1 cellular context compared by ENCODE assay signal in the genomic region with DNA sequence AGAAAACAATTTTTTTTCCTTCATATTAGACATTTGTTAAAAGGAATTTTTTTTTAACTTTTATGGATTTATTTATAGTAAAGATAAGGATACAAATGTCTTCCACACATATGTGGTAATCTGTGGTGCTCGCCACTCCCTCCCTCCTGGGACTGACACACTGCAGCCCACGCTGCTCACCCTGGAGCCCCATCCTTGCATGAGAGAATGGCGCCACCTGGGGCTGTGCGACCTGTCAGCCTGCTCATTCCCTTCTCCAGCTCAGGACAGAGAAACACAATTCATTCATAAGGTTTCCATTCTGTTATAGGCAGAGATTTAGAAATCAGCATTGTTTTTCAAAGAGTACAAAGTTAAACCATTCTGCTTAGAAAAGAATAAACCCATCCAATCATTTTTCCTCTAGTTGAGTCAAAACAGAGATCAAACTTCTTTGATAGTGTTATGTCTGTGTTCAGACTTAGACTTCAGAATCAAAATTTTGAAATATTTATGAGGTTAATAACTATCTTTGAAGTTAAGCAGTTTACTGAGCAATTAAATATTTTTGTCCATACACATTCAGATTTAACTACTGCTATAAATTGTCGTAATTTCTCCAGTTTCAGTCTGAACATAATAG.
A peak's percentile ranks its signal among the peaks of the same experiment; 100 is the strongest.
TF ChIP-seq lines count a peak whose summit lies in the region.

No MANE protein-coding gene starts in this region.

TF ChIP-seq in HepG2, 621 proteins besides CTCF, POLR2A, EP300 and RAD21 (continued from another document and continues in another):
- TF ChIP-seq, protein P1, sequence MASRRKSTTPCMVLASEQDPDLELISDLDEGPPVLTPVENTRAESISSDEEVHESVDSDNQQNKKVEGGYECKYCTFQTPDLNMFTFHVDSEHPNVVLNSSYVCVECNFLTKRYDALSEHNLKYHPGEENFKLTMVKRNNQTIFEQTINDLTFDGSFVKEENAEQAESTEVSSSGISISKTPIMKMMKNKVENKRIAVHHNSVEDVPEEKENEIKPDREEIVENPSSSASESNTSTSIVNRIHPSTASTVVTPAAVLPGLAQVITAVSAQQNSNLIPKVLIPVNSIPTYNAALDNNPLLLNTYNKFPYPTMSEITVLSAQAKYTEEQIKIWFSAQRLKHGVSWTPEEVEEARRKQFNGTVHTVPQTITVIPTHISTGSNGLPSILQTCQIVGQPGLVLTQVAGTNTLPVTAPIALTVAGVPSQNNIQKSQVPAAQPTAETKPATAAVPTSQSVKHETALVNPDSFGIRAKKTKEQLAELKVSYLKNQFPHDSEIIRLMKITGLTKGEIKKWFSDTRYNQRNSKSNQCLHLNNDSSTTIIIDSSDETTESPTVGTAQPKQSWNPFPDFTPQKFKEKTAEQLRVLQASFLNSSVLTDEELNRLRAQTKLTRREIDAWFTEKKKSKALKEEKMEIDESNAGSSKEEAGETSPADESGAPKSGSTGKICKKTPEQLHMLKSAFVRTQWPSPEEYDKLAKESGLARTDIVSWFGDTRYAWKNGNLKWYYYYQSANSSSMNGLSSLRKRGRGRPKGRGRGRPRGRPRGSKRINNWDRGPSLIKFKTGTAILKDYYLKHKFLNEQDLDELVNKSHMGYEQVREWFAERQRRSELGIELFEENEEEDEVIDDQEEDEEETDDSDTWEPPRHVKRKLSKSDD (CRISPR knock-in tag; IDR thresholded peaks at IDR 0.05; ENCODE audit: low read depth), result no peak
- TF ChIP-seq ZSCAN5A (CRISPR knock-in tag; IDR thresholded peaks at IDR 0.05; ENCODE audit: borderline replicate concordance), result no peak
- no peak for TF ChIP-seq ELF4 (CRISPR knock-in tag; IDR thresholded peaks at IDR 0.05; ENCODE audit: borderline replicate concordance)
- no peak for TF ChIP-seq FOXA1 (IDR thresholded peaks at IDR 0.05)
- no peak for TF ChIP-seq FOXA1 (CRISPR knock-in tag; IDR thresholded peaks at IDR 0.05)
- TF ChIP-seq ZNF740 (CRISPR knock-in tag; IDR thresholded peaks at IDR 0.05), result no peak
- no peak for TF ChIP-seq ZNF101 (CRISPR knock-in tag; IDR thresholded peaks at IDR 0.05; ENCODE audit: borderline replicate concordance, low read depth)
- TF ChIP-seq ZNF572 (CRISPR knock-in tag; IDR thresholded peaks at IDR 0.05), result no peak
- no peak for TF ChIP-seq POLR2G (IDR thresholded peaks at IDR 0.05; ENCODE audit: low read depth, low read length)
- TF ChIP-seq ZNF441 (CRISPR knock-in tag; IDR thresholded peaks at IDR 0.05; ENCODE audit: borderline replicate concordance), result no peak
- no peak for TF ChIP-seq KLF9 (CRISPR knock-in tag; IDR thresholded peaks at IDR 0.05; ENCODE audit: low read depth)
- TF ChIP-seq, protein P2, sequence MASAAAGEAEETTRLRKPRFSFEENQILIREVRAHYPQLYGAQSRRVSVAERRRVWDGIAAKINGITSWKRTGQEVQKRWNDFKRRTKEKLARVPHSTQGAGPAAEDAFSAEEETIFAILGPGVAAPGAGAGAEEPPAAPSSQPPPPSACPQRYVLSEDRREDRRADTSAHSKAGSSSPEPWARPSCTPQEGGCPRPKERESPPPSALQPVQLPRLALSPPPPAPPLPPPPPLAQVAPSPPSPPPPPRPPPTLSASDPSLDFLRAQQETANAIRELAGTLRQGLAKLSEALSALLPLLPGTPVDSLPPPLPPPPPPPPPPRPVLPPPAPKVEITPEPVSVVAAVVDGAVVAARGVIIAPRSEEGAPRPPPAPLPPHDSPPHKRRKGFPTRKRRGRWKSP (CRISPR knock-in tag; IDR thresholded peaks at IDR 0.05), result no peak
- TF ChIP-seq NFYC (CRISPR knock-in tag; IDR thresholded peaks at IDR 0.05), result no peak
- TF ChIP-seq EZH2 (conservative IDR thresholded peaks at IDR 0.05; ENCODE audit: low read depth, low read length), result no peak
- TF ChIP-seq RARA (CRISPR knock-in tag; IDR thresholded peaks at IDR 0.05), result 0 out of 2 replicates have a peak, but pooled peaks have one; percentile 6
- no peak for TF ChIP-seq SKI (IDR thresholded peaks at IDR 0.05; ENCODE audit: partially characterized antibody)
- peak; percentile 47; the same call in 1 of the 2 replicates for TF ChIP-seq THRA (CRISPR knock-in tag; IDR thresholded peaks at IDR 0.05; ENCODE audit: borderline replicate concordance)
- TF ChIP-seq HOXA9 (CRISPR knock-in tag; IDR thresholded peaks at IDR 0.05; ENCODE audit: borderline replicate concordance), result no peak
- TF ChIP-seq CSRNP1 (CRISPR knock-in tag; IDR thresholded peaks at IDR 0.05), result no peak
- TF ChIP-seq, protein P3, sequence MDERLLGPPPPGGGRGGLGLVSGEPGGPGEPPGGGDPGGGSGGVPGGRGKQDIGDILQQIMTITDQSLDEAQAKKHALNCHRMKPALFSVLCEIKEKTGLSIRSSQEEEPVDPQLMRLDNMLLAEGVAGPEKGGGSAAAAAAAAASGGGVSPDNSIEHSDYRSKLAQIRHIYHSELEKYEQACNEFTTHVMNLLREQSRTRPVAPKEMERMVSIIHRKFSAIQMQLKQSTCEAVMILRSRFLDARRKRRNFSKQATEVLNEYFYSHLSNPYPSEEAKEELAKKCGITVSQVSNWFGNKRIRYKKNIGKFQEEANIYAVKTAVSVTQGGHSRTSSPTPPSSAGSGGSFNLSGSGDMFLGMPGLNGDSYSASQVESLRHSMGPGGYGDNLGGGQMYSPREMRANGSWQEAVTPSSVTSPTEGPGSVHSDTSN (CRISPR knock-in tag; IDR thresholded peaks at IDR 0.05), result no peak
- TF ChIP-seq NFYB (CRISPR knock-in tag; IDR thresholded peaks at IDR 0.05), result no peak
- no peak for TF ChIP-seq ZC3H13 (CRISPR knock-in tag; IDR thresholded peaks at IDR 0.05)
- no peak for TF ChIP-seq PHF21A (CRISPR knock-in tag; IDR thresholded peaks at IDR 0.05)
- TF ChIP-seq, protein P4, sequence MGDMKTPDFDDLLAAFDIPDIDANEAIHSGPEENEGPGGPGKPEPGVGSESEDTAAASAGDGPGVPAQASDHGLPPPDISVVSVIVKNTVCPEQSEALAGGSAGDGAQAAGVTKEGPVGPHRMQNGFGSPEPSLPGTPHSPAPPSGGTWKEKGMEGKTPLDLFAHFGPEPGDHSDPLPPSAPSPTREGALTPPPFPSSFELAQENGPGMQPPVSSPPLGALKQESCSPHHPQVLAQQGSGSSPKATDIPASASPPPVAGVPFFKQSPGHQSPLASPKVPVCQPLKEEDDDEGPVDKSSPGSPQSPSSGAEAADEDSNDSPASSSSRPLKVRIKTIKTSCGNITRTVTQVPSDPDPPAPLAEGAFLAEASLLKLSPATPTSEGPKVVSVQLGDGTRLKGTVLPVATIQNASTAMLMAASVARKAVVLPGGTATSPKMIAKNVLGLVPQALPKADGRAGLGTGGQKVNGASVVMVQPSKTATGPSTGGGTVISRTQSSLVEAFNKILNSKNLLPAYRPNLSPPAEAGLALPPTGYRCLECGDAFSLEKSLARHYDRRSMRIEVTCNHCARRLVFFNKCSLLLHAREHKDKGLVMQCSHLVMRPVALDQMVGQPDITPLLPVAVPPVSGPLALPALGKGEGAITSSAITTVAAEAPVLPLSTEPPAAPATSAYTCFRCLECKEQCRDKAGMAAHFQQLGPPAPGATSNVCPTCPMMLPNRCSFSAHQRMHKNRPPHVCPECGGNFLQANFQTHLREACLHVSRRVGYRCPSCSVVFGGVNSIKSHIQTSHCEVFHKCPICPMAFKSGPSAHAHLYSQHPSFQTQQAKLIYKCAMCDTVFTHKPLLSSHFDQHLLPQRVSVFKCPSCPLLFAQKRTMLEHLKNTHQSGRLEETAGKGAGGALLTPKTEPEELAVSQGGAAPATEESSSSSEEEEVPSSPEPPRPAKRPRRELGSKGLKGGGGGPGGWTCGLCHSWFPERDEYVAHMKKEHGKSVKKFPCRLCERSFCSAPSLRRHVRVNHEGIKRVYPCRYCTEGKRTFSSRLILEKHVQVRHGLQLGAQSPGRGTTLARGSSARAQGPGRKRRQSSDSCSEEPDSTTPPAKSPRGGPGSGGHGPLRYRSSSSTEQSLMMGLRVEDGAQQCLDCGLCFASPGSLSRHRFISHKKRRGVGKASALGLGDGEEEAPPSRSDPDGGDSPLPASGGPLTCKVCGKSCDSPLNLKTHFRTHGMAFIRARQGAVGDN (CRISPR knock-in tag; IDR thresholded peaks at IDR 0.05), result peak; percentile 57
- TF ChIP-seq TGIF2 (CRISPR knock-in tag; IDR thresholded peaks at IDR 0.05), result peak; percentile 81; the same call in 1 of the 2 replicates
- TF ChIP-seq, protein P5, sequence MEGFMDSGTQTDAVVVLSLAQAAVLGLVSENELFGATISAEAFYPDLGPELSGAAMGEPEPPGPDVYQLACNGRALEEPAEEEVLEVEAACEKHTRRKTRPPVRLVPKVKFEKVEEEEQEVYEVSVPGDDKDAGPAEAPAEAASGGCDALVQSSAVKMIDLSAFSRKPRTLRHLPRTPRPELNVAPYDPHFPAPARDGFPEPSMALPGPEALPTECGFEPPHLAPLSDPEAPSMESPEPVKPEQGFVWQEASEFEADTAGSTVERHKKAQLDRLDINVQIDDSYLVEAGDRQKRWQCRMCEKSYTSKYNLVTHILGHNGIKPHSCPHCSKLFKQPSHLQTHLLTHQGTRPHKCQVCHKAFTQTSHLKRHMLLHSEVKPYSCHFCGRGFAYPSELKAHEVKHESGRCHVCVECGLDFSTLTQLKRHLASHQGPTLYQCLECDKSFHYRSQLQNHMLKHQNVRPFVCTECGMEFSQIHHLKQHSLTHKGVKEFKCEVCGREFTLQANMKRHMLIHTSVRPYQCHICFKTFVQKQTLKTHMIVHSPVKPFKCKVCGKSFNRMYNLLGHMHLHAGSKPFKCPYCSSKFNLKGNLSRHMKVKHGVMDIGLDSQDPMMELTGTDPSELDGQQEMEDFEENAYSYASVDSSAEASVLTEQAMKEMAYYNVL (CRISPR knock-in tag; IDR thresholded peaks at IDR 0.05; ENCODE audit: borderline replicate concordance), result no peak
- TF ChIP-seq, protein P6, sequence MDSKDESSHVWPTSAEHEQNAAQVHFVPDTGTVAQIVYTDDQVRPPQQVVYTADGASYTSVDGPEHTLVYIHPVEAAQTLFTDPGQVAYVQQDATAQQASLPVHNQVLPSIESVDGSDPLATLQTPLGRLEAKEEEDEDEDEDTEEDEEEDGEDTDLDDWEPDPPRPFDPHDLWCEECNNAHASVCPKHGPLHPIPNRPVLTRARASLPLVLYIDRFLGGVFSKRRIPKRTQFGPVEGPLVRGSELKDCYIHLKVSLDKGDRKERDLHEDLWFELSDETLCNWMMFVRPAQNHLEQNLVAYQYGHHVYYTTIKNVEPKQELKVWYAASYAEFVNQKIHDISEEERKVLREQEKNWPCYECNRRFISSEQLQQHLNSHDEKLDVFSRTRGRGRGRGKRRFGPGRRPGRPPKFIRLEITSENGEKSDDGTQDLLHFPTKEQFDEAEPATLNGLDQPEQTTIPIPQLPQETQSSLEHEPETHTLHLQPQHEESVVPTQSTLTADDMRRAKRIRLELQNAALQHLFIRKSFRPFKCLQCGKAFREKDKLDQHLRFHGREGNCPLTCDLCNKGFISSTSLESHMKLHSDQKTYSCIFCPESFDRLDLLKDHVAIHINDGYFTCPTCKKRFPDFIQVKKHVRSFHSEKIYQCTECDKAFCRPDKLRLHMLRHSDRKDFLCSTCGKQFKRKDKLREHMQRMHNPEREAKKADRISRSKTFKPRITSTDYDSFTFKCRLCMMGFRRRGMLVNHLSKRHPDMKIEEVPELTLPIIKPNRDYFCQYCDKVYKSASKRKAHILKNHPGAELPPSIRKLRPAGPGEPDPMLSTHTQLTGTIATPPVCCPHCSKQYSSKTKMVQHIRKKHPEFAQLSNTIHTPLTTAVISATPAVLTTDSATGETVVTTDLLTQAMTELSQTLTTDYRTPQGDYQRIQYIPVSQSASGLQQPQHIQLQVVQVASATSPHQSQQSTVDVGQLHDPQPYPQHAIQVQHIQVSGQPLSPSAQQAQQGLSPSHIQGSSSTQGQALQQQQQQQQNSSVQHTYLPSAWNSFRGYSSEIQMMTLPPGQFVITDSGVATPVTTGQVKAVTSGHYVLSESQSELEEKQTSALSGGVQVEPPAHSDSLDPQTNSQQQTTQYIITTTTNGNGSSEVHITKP (CRISPR knock-in tag; IDR thresholded peaks at IDR 0.05; ENCODE audit: low read depth), result no peak
- no peak for TF ChIP-seq CCAR2 (optimal IDR thresholded peaks at IDR 0.05; ENCODE audit: low read depth, low read length)
